1 cellular context compared by ENCODE assay signal in genomic region chr1:155017021-155017945, GRCh38.
TF ChIP-seq lines count a peak whose summit lies in the region.

No MANE protein-coding gene starts in this region.

TF ChIP-seq in HepG2, 621 proteins besides CTCF, POLR2A, EP300 and RAD21 (continued from another document and continues in another):
- TF ChIP-seq, protein P1, sequence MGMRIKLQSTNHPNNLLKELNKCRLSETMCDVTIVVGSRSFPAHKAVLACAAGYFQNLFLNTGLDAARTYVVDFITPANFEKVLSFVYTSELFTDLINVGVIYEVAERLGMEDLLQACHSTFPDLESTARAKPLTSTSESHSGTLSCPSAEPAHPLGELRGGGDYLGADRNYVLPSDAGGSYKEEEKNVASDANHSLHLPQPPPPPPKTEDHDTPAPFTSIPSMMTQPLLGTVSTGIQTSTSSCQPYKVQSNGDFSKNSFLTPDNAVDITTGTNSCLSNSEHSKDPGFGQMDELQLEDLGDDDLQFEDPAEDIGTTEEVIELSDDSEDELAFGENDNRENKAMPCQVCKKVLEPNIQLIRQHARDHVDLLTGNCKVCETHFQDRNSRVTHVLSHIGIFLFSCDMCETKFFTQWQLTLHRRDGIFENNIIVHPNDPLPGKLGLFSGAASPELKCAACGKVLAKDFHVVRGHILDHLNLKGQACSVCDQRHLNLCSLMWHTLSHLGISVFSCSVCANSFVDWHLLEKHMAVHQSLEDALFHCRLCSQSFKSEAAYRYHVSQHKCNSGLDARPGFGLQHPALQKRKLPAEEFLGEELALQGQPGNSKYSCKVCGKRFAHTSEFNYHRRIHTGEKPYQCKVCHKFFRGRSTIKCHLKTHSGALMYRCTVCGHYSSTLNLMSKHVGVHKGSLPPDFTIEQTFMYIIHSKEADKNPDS (CRISPR knock-in tag; IDR thresholded peaks at IDR 0.05) = no peak
- TF ChIP-seq, protein P2, sequence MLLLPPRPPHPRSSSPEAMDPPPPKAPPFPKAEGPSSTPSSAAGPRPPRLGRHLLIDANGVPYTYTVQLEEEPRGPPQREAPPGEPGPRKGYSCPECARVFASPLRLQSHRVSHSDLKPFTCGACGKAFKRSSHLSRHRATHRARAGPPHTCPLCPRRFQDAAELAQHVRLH (CRISPR knock-in tag; IDR thresholded peaks at IDR 0.05; ENCODE audit: borderline replicate concordance, low read depth) = peak; percentile 90
- TF ChIP-seq ZNF747 (CRISPR knock-in tag; IDR thresholded peaks at IDR 0.05; ENCODE audit: borderline replicate concordance) = no peak; the same call in 1 of the 2 replicates
- TF ChIP-seq DNMT1 (CRISPR knock-in tag; IDR thresholded peaks at IDR 0.05) = peak; percentile 85; the same call in 1 of the 2 replicates
- TF ChIP-seq, protein P3, sequence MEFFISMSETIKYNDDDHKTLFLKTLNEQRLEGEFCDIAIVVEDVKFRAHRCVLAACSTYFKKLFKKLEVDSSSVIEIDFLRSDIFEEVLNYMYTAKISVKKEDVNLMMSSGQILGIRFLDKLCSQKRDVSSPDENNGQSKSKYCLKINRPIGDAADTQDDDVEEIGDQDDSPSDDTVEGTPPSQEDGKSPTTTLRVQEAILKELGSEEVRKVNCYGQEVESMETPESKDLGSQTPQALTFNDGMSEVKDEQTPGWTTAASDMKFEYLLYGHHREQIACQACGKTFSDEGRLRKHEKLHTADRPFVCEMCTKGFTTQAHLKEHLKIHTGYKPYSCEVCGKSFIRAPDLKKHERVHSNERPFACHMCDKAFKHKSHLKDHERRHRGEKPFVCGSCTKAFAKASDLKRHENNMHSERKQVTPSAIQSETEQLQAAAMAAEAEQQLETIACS (CRISPR knock-in tag; IDR thresholded peaks at IDR 0.05) = peak; percentile 40; the same call in 1 of the 2 replicates
- no peak for TF ChIP-seq ZNF850 (CRISPR knock-in tag; conservative IDR thresholded peaks at IDR 0.05)
- peak; percentile 88; the same call in 1 of the 2 replicates for TF ChIP-seq IKZF5 (CRISPR knock-in tag; IDR thresholded peaks at IDR 0.05)
- no peak for TF ChIP-seq ZNF780A (CRISPR knock-in tag; IDR thresholded peaks at IDR 0.05)
- TF ChIP-seq ZNF383 (CRISPR knock-in tag; IDR thresholded peaks at IDR 0.05; ENCODE audit: borderline replicate concordance) = no peak
- TF ChIP-seq CEBPB (IDR thresholded peaks at IDR 0.05; ENCODE audit: borderline replicate concordance, low read depth, low read length) = no peak
- no peak for TF ChIP-seq HNRNPH1 (optimal IDR thresholded peaks at IDR 0.05; ENCODE audit: low read depth, low read length)
- peak; percentile 72; the same call in 1 of the 2 replicates for TF ChIP-seq ZNF766 (CRISPR knock-in tag; IDR thresholded peaks at IDR 0.05; ENCODE audit: borderline replicate concordance)
- TF ChIP-seq ZNF354B (CRISPR knock-in tag; IDR thresholded peaks at IDR 0.05) = no peak
- peak; percentile 76; the same call in 1 of the 2 replicates for TF ChIP-seq GFI1 (CRISPR knock-in tag; IDR thresholded peaks at IDR 0.05; ENCODE audit: borderline replicate concordance)
- TF ChIP-seq KLF15 (CRISPR knock-in tag; IDR thresholded peaks at IDR 0.05; ENCODE audit: borderline replicate concordance) = no peak
- 0 out of 2 replicates have a peak, but pooled peaks have one; percentile 19 for TF ChIP-seq E2F2 (CRISPR knock-in tag; IDR thresholded peaks at IDR 0.05; ENCODE audit: borderline replicate concordance)
- TF ChIP-seq ZNF484 (CRISPR knock-in tag; IDR thresholded peaks at IDR 0.05; ENCODE audit: borderline replicate concordance, low read depth) = no peak
- no peak for TF ChIP-seq IKZF1 (IDR thresholded peaks at IDR 0.05)
- no peak for TF ChIP-seq ZNF251 (CRISPR knock-in tag; IDR thresholded peaks at IDR 0.05)
- TF ChIP-seq, protein P4, sequence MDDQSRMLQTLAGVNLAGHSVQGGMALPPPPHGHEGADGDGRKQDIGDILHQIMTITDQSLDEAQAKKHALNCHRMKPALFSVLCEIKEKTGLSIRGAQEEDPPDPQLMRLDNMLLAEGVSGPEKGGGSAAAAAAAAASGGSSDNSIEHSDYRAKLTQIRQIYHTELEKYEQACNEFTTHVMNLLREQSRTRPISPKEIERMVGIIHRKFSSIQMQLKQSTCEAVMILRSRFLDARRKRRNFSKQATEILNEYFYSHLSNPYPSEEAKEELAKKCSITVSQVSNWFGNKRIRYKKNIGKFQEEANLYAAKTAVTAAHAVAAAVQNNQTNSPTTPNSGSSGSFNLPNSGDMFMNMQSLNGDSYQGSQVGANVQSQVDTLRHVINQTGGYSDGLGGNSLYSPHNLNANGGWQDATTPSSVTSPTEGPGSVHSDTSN (CRISPR knock-in tag; IDR thresholded peaks at IDR 0.05; ENCODE audit: borderline replicate concordance) = no peak
- peak; percentile 90 for TF ChIP-seq HOXA5 (CRISPR knock-in tag; IDR thresholded peaks at IDR 0.05)
- TF ChIP-seq TBX3 (IDR thresholded peaks at IDR 0.05; ENCODE audit: borderline replicate concordance) = no peak
- TF ChIP-seq U2AF1 (optimal IDR thresholded peaks at IDR 0.05; ENCODE audit: low read depth, low read length) = no peak
- TF ChIP-seq RFXANK (CRISPR knock-in tag; IDR thresholded peaks at IDR 0.05) = peak; percentile 79; the same call in 1 of the 2 replicates
- TF ChIP-seq ZNF776 (CRISPR knock-in tag; IDR thresholded peaks at IDR 0.05) = peak; percentile 86
- no peak for TF ChIP-seq RARG (CRISPR knock-in tag; IDR thresholded peaks at IDR 0.05; ENCODE audit: low read depth)
- TF ChIP-seq, protein P5, sequence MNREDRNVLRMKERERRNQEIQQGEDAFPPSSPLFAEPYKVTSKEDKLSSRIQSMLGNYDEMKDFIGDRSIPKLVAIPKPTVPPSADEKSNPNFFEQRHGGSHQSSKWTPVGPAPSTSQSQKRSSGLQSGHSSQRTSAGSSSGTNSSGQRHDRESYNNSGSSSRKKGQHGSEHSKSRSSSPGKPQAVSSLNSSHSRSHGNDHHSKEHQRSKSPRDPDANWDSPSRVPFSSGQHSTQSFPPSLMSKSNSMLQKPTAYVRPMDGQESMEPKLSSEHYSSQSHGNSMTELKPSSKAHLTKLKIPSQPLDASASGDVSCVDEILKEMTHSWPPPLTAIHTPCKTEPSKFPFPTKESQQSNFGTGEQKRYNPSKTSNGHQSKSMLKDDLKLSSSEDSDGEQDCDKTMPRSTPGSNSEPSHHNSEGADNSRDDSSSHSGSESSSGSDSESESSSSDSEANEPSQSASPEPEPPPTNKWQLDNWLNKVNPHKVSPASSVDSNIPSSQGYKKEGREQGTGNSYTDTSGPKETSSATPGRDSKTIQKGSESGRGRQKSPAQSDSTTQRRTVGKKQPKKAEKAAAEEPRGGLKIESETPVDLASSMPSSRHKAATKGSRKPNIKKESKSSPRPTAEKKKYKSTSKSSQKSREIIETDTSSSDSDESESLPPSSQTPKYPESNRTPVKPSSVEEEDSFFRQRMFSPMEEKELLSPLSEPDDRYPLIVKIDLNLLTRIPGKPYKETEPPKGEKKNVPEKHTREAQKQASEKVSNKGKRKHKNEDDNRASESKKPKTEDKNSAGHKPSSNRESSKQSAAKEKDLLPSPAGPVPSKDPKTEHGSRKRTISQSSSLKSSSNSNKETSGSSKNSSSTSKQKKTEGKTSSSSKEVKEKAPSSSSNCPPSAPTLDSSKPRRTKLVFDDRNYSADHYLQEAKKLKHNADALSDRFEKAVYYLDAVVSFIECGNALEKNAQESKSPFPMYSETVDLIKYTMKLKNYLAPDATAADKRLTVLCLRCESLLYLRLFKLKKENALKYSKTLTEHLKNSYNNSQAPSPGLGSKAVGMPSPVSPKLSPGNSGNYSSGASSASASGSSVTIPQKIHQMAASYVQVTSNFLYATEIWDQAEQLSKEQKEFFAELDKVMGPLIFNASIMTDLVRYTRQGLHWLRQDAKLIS (CRISPR knock-in tag; IDR thresholded peaks at IDR 0.05) = peak; percentile 81
- TF ChIP-seq RFX1 (IDR thresholded peaks at IDR 0.05) = no peak
- peak; percentile 89 for TF ChIP-seq HDAC2 (CRISPR knock-in tag; IDR thresholded peaks at IDR 0.05)
- no peak for TF ChIP-seq ZNF101 (CRISPR knock-in tag; IDR thresholded peaks at IDR 0.05; ENCODE audit: borderline replicate concordance, low read depth)
- TF ChIP-seq SNAI1 (CRISPR knock-in tag; IDR thresholded peaks at IDR 0.05; ENCODE audit: borderline replicate concordance) = 0 out of 2 replicates have a peak, but pooled peaks have one; percentile 22
- TF ChIP-seq, protein P6, sequence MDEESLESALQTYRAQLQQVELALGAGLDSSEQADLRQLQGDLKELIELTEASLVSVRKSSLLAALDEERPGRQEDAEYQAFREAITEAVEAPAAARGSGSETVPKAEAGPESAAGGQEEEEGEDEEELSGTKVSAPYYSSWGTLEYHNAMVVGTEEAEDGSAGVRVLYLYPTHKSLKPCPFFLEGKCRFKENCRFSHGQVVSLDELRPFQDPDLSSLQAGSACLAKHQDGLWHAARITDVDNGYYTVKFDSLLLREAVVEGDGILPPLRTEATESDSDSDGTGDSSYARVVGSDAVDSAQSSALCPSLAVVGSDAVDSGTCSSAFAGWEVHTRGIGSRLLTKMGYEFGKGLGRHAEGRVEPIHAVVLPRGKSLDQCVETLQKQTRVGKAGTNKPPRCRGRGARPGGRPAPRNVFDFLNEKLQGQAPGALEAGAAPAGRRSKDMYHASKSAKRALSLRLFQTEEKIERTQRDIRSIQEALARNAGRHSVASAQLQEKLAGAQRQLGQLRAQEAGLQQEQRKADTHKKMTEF (CRISPR knock-in tag; IDR thresholded peaks at IDR 0.05) = peak; percentile 98
- TF ChIP-seq ZNF841 (CRISPR knock-in tag; IDR thresholded peaks at IDR 0.05; ENCODE audit: borderline replicate concordance) = no peak
- peak; percentile 86; the same call in 1 of the 2 replicates for TF ChIP-seq CHCHD3 (CRISPR knock-in tag; IDR thresholded peaks at IDR 0.05)
- TF ChIP-seq PHF5A (CRISPR knock-in tag; IDR thresholded peaks at IDR 0.05; ENCODE audit: low read depth, unreplicated experiment) = peak; percentile 90
- 0 out of 2 replicates have a peak, but pooled peaks have one; percentile 12 for TF ChIP-seq ZNF644 (CRISPR knock-in tag; IDR thresholded peaks at IDR 0.05; ENCODE audit: low read depth)
- TF ChIP-seq TEF (CRISPR knock-in tag; IDR thresholded peaks at IDR 0.05) = no peak
- TF ChIP-seq MBNL3 (CRISPR knock-in tag; conservative IDR thresholded peaks at IDR 0.05) = no peak
- TF ChIP-seq KLF13 (CRISPR knock-in tag; IDR thresholded peaks at IDR 0.05) = no peak
- TF ChIP-seq, protein P7, sequence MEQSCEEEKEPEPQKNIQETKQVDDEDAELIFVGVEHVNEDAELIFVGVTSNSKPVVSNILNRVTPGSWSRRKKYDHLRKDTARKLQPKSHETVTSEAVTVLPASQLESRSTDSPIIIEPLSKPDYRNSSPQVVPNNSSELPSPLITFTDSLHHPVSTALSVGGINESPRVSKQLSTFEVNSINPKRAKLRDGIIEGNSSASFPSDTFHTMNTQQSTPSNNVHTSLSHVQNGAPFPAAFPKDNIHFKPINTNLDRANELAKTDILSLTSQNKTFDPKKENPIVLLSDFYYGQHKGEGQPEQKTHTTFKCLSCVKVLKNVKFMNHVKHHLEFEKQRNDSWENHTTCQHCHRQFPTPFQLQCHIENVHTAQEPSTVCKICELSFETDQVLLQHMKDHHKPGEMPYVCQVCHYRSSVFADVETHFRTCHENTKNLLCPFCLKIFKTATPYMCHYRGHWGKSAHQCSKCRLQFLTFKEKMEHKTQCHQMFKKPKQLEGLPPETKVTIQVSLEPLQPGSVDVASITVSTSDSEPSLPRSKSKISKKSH (CRISPR knock-in tag; IDR thresholded peaks at IDR 0.05; ENCODE audit: borderline replicate concordance) = no peak
- peak; percentile 63; the same call in 1 of the 2 replicates for TF ChIP-seq SP4 (CRISPR knock-in tag; IDR thresholded peaks at IDR 0.05)
- no peak for TF ChIP-seq GLMP (CRISPR knock-in tag; IDR thresholded peaks at IDR 0.05; ENCODE audit: borderline replicate concordance)
- no peak for TF ChIP-seq MAFF (IDR thresholded peaks at IDR 0.05; ENCODE audit: low read depth, low read length)
- TF ChIP-seq PHF21A (CRISPR knock-in tag; IDR thresholded peaks at IDR 0.05) = peak; percentile 96
- TF ChIP-seq YEATS2 (CRISPR knock-in tag; IDR thresholded peaks at IDR 0.05; ENCODE audit: borderline replicate concordance) = peak; percentile 84; the same call in 1 of the 2 replicates
- TF ChIP-seq FIP1L1 (IDR thresholded peaks at IDR 0.05; ENCODE audit: borderline replicate concordance, insufficient read depth, low read depth, low read length) = no peak
- no peak for TF ChIP-seq ZNF260 (CRISPR knock-in tag; IDR thresholded peaks at IDR 0.05; ENCODE audit: borderline replicate concordance, low read depth)
- TF ChIP-seq MATR3 (CRISPR knock-in tag; IDR thresholded peaks at IDR 0.05) = no peak
- TF ChIP-seq, protein P8, sequence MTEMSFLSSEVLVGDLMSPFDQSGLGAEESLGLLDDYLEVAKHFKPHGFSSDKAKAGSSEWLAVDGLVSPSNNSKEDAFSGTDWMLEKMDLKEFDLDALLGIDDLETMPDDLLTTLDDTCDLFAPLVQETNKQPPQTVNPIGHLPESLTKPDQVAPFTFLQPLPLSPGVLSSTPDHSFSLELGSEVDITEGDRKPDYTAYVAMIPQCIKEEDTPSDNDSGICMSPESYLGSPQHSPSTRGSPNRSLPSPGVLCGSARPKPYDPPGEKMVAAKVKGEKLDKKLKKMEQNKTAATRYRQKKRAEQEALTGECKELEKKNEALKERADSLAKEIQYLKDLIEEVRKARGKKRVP (CRISPR knock-in tag; IDR thresholded peaks at IDR 0.05) = peak in 1 of 2 experiments; percentile 72; a peak in 2 of 4 replicates
